1 cellular context compared by ENCODE assay signal in the genomic region with DNA sequence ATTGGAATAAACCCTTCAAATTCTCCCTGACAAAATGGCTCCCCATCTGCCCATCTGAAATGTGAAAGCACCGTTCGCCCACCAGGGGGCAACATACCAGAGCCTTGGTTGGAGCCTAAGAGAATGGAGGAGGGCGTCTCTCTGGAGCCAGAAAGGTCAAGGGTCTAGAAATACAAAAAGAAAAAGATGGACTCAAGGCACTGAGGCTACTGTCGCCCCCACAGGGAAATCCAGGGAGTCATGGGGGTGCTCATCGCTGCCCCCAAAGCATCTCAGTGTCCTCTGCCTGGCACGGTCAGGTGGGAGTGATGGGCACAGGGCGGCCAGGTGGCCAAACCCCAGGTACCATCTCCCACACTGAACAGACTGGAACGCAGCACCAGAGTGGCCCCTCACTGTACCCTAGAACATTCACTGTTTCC.
TF ChIP-seq lines count a peak whose summit lies in the region.

No MANE protein-coding gene starts in this region.

TF ChIP-seq in K562, 482 proteins besides CTCF, POLR2A, EP300 and RAD21 (continued from another document):
- TF ChIP-seq ZNF263 (CRISPR knock-in tag; IDR thresholded peaks at IDR 0.05; ENCODE audit: borderline replicate concordance) (no peak), SMC3 (conservative IDR thresholded peaks at IDR 0.05; ENCODE audit: insufficient read depth, low read depth, low read length) (0 out of 2 replicates have a peak, but pooled peaks have one; percentile 22), NCOA4 (IDR thresholded peaks at IDR 0.05; ENCODE audit: partially characterized antibody) (no peak), ZEB2 (IDR thresholded peaks at IDR 0.05) (no peak), HDAC8 (tag; IDR thresholded peaks at IDR 0.05) (no peak), ZKSCAN3 (CRISPR knock-in tag; IDR thresholded peaks at IDR 0.05) (no peak), TAF9B (IDR thresholded peaks at IDR 0.05; ENCODE audit: partially characterized antibody) (no peak), GATAD2A (IDR thresholded peaks at IDR 0.05) (no peak), CTBP1 (IDR thresholded peaks at IDR 0.05; ENCODE audit: borderline replicate concordance) (no peak), SMAD3 (CRISPR knock-in tag; conservative IDR thresholded peaks at IDR 0.05) (no peak), POLR2G (IDR thresholded peaks at IDR 0.05; ENCODE audit: low read depth, low read length) (peak; percentile 46), ZKSCAN8 (CRISPR knock-in tag; IDR thresholded peaks at IDR 0.05) (no peak), BRCA1 (IDR thresholded peaks at IDR 0.05) (no peak), BRCA1 (CRISPR knock-in tag; IDR thresholded peaks at IDR 0.05) (no peak), TEAD1 (CRISPR knock-in tag; IDR thresholded peaks at IDR 0.05) (no peak), RBM22 (IDR thresholded peaks at IDR 0.05; ENCODE audit: low read depth, low read length, poor library complexity, severe bottlenecking) (peak; percentile 73), HCFC1 (IDR thresholded peaks at IDR 0.05; ENCODE audit: low read depth, low read length) (no peak), YY1 (IDR thresholded peaks at IDR 0.05; ENCODE audit: borderline replicate concordance in 1 of 3, control insufficient read depth in 1 of 3, extremely low read depth in 1 of 3, insufficient read depth in 3 of 3, insufficient read length in 1 of 3, insufficient replicate concordance in 2 of 3, low read depth in 1 of 3, low read length in 2 of 3) (peak in 2 of 3 experiments; percentile 76 to 90), BCL6 (CRISPR knock-in tag; IDR thresholded peaks at IDR 0.05) (no peak), ZNF766 (CRISPR knock-in tag; conservative IDR thresholded peaks at IDR 0.05) (peak; percentile 34; the same call in 1 of the 2 replicates)
- TF ChIP-seq, protein P1, sequence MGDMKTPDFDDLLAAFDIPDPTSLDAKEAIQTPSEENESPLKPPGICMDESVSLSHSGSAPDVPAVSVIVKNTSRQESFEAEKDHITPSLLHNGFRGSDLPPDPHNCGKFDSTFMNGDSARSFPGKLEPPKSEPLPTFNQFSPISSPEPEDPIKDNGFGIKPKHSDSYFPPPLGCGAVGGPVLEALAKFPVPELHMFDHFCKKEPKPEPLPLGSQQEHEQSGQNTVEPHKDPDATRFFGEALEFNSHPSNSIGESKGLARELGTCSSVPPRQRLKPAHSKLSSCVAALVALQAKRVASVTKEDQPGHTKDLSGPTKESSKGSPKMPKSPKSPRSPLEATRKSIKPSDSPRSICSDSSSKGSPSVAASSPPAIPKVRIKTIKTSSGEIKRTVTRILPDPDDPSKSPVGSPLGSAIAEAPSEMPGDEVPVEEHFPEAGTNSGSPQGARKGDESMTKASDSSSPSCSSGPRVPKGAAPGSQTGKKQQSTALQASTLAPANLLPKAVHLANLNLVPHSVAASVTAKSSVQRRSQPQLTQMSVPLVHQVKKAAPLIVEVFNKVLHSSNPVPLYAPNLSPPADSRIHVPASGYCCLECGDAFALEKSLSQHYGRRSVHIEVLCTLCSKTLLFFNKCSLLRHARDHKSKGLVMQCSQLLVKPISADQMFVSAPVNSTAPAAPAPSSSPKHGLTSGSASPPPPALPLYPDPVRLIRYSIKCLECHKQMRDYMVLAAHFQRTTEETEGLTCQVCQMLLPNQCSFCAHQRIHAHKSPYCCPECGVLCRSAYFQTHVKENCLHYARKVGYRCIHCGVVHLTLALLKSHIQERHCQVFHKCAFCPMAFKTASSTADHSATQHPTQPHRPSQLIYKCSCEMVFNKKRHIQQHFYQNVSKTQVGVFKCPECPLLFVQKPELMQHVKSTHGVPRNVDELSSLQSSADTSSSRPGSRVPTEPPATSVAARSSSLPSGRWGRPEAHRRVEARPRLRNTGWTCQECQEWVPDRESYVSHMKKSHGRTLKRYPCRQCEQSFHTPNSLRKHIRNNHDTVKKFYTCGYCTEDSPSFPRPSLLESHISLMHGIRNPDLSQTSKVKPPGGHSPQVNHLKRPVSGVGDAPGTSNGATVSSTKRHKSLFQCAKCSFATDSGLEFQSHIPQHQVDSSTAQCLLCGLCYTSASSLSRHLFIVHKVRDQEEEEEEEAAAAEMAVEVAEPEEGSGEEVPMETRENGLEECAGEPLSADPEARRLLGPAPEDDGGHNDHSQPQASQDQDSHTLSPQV (IDR thresholded peaks at IDR 0.05): 0 out of 2 replicates have a peak, but pooled peaks have one; percentile 27
- TF ChIP-seq, protein P2, sequence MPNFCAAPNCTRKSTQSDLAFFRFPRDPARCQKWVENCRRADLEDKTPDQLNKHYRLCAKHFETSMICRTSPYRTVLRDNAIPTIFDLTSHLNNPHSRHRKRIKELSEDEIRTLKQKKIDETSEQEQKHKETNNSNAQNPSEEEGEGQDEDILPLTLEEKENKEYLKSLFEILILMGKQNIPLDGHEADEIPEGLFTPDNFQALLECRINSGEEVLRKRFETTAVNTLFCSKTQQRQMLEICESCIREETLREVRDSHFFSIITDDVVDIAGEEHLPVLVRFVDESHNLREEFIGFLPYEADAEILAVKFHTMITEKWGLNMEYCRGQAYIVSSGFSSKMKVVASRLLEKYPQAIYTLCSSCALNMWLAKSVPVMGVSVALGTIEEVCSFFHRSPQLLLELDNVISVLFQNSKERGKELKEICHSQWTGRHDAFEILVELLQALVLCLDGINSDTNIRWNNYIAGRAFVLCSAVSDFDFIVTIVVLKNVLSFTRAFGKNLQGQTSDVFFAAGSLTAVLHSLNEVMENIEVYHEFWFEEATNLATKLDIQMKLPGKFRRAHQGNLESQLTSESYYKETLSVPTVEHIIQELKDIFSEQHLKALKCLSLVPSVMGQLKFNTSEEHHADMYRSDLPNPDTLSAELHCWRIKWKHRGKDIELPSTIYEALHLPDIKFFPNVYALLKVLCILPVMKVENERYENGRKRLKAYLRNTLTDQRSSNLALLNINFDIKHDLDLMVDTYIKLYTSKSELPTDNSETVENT (CRISPR knock-in tag; IDR thresholded peaks at IDR 0.05): no peak
- TF ChIP-seq, protein P3, sequence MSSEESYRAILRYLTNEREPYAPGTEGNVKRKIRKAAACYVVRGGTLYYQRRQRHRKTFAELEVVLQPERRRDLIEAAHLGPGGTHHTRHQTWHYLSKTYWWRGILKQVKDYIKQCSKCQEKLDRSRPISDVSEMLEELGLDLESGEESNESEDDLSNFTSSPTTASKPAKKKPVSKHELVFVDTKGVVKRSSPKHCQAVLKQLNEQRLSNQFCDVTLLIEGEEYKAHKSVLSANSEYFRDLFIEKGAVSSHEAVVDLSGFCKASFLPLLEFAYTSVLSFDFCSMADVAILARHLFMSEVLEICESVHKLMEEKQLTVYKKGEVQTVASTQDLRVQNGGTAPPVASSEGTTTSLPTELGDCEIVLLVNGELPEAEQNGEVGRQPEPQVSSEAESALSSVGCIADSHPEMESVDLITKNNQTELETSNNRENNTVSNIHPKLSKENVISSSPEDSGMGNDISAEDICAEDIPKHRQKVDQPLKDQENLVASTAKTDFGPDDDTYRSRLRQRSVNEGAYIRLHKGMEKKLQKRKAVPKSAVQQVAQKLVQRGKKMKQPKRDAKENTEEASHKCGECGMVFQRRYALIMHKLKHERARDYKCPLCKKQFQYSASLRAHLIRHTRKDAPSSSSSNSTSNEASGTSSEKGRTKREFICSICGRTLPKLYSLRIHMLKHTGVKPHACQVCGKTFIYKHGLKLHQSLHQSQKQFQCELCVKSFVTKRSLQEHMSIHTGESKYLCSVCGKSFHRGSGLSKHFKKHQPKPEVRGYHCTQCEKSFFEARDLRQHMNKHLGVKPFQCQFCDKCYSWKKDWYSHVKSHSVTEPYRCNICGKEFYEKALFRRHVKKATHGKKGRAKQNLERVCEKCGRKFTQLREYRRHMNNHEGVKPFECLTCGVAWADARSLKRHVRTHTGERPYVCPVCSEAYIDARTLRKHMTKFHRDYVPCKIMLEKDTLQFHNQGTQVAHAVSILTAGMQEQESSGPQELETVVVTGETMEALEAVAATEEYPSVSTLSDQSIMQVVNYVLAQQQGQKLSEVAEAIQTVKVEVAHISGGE (CRISPR knock-in tag; IDR thresholded peaks at IDR 0.05): peak in 1 of 3 experiments; percentile 92; a peak in 2 of 6 replicates
- TF ChIP-seq, protein P4, sequence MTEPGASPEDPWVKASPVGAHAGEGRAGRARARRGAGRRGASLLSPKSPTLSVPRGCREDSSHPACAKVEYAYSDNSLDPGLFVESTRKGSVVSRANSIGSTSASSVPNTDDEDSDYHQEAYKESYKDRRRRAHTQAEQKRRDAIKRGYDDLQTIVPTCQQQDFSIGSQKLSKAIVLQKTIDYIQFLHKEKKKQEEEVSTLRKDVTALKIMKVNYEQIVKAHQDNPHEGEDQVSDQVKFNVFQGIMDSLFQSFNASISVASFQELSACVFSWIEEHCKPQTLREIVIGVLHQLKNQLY (CRISPR knock-in tag; conservative IDR thresholded peaks at IDR 0.05): no peak
- TF ChIP-seq, protein P5, sequence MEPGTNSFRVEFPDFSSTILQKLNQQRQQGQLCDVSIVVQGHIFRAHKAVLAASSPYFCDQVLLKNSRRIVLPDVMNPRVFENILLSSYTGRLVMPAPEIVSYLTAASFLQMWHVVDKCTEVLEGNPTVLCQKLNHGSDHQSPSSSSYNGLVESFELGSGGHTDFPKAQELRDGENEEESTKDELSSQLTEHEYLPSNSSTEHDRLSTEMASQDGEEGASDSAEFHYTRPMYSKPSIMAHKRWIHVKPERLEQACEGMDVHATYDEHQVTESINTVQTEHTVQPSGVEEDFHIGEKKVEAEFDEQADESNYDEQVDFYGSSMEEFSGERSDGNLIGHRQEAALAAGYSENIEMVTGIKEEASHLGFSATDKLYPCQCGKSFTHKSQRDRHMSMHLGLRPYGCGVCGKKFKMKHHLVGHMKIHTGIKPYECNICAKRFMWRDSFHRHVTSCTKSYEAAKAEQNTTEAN (CRISPR knock-in tag; IDR thresholded peaks at IDR 0.05): no peak
- TF ChIP-seq, protein P6, sequence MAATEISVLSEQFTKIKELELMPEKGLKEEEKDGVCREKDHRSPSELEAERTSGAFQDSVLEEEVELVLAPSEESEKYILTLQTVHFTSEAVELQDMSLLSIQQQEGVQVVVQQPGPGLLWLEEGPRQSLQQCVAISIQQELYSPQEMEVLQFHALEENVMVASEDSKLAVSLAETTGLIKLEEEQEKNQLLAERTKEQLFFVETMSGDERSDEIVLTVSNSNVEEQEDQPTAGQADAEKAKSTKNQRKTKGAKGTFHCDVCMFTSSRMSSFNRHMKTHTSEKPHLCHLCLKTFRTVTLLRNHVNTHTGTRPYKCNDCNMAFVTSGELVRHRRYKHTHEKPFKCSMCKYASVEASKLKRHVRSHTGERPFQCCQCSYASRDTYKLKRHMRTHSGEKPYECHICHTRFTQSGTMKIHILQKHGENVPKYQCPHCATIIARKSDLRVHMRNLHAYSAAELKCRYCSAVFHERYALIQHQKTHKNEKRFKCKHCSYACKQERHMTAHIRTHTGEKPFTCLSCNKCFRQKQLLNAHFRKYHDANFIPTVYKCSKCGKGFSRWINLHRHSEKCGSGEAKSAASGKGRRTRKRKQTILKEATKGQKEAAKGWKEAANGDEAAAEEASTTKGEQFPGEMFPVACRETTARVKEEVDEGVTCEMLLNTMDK (IDR thresholded peaks at IDR 0.05; ENCODE audit: borderline replicate concordance, insufficient read depth, low read depth, low read length, poor library complexity, severe bottlenecking): peak; percentile 84
